8 cellular contexts compared by ENCODE assay signal in the genomic region with DNA sequence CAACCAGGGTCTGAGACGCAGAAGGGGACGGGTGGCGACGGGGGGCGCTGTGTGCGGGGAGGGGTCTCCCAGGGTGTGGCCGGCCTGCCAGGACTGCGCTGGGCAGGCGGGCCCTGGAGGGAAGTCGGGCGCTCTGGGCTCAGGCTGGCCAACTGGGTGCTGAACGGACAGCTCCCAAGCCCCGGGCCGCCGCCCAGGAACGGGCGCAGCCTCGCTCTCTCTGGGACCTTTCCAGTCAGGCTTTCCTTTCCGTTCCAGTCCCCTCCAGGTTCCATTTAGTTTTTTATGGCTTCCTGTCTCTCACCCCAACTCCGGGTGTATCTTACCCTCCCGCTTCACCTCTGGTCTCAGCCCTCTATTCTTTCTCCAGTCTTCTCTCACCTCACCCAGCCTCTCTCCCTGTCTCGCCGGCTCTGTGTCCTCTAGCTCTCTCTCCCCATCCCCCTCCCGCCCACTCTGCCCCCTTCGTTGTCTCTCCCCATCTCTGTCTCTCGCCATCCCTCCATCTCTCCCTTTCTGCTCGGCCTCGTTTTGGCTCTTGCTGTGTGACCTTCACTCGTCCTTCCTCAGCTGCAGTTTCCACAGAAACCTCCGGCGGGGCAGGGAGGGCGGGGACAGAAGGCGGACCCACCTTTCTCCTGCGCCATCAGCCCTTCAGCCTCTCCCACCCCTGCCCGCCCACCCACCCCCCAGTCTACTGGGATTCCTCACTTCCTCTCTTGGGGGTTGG. TPM values are rescaled to one million over a fixed set of nuclear protein-coding genes. Genes with fewer than 3 reads are reported as not detected.
DNase-seq lines count a peak whose midpoint lies in the region; ATAC-seq and TF ChIP-seq lines count a peak whose summit lies in the region.

No MANE protein-coding gene starts in this region.

- no peak overlapping the region for H3K23ac ChIP-seq in mesendoderm (ENCODE audit: low read length)

- no peaks in the 10 kb centered on the region for H3K79me2 ChIP-seq in mesendoderm (ENCODE audit: control insufficient read depth, insufficient read depth, low read length)

- H3K18ac ChIP-seq in mesendoderm (ENCODE audit: low read length): no peak overlapping the region

- no CpG with 5 or more reads among the region's 35 CpGs for WGBS in mesendoderm (ENCODE audit: extremely low coverage, insufficient coverage, low lambda C conversion rate)

- CTCF ChIA-PET in WTC11 (lab: Charles Lee): interaction anchor here (0.5 to 5.3 kb wide), 12 partner anchors 9 to 570 kb away, joined by 3 to 50 read pairs (median 4); partner anchors contain the start of genes B3GNT8, POU2F2, RABAC1 and RPS19

- peaks cover 12% of the 10 kb centered on the region for H3K36me3 Mint-ChIP-seq in WTC11

- no peaks in the 10 kb centered on the region for H3K9me3 Mint-ChIP-seq in WTC11

- H3K4me3 ChIP-seq in BLaER1 treated with 17β-estradiol and CSF1 and Interleukin-3, amounts not matched to agents 10 nM and 100 nM: peak overlapping the region; percentile 27 to 66 (median 54); a peak in 13 of 20 replicates
- H3K4me3 ChIP-seq in HUES48 (ENCODE audit: low read depth, low read length): peak overlapping the region; percentile 51
- H3K4me3 ChIP-seq in dorsolateral prefrontal cortex: peak overlapping the region in 29 of 59 donors; percentile 0 to 56 (median 27)
- H3K4me3 ChIP-seq in mesendoderm (ENCODE audit: low read length): no peak overlapping the region

- no peaks in the 10 kb centered on the region for H3K9me3 ChIP-seq in BLaER1 treated with 17β-estradiol and CSF1 and Interleukin-3, amounts not matched to agents 10 nM and 100 nM (replicated peaks in 1 of 11)
- H3K9me3 ChIP-seq in HUES48 (ENCODE audit: control insufficient read depth, insufficient read depth, low read length): no peaks in the 10 kb centered on the region

- peaks cover 0 to 39% (median 8%) of the 10 kb centered on the region in 11 experiments; a peak in 11 of 22 replicates for H3K27me3 ChIP-seq in BLaER1 treated with 17β-estradiol and CSF1 and Interleukin-3, amounts not matched to agents 10 nM and 100 nM
- H3K27me3 ChIP-seq in HUES48 (ENCODE audit: control insufficient read depth, insufficient read depth, low read length) (peaks cover 71% of the 10 kb centered on the region), dorsolateral prefrontal cortex (peaks cover 0 to 67% (median 9%) of the 10 kb centered on the region in 45 donors), mesendoderm (ENCODE audit: insufficient read depth, low read length, poor library complexity) (peaks cover 22% of the 10 kb centered on the region)

- H2BK5ac ChIP-seq in mesendoderm (ENCODE audit: low read length): no peak overlapping the region

- peak overlapping the region in 8 of 11 experiments; percentile 51 to 91 (median 85); a peak in 15 of 22 replicates for H3K27ac ChIP-seq in BLaER1 treated with 17β-estradiol and CSF1 and Interleukin-3, amounts not matched to agents 10 nM and 100 nM
- H3K27ac ChIP-seq in HUES48 (ENCODE audit: low read depth, low read length) (no peak overlapping the region), dorsolateral prefrontal cortex (peak overlapping the region in 57 of 59 donors; percentile 4 to 96 (median 84)), mesendoderm (ENCODE audit: low read depth, low read length) (no peak overlapping the region)

- H3K36me3 ChIP-seq in BLaER1 treated with 17β-estradiol and CSF1 and Interleukin-3, amounts not matched to agents 10 nM and 100 nM: peaks cover 0 to 12% (median 0%) of the 10 kb centered on the region in 11 experiments; a peak in 5 of 22 replicates
- H3K36me3 ChIP-seq in HUES48 (ENCODE audit: control insufficient read depth, insufficient read depth, low read length) (no peaks in the 10 kb centered on the region), mesendoderm (ENCODE audit: control insufficient read depth, insufficient read depth, low read length) (no peaks in the 10 kb centered on the region)

- TF ChIP-seq CTCF in WTC11 (IDR thresholded peaks at IDR 0.05): no peak
- TF ChIP-seq CTCF in dorsolateral prefrontal cortex (IDR thresholded peaks at IDR 0.05 in 54 of 56, conservative IDR thresholded peaks at IDR 0.05 in 2 of 56; ENCODE audit: low read depth in 1 of 56, partially characterized antibody in 56 of 56): no peak

- no peak overlapping the region for H3K56ac ChIP-seq in mesendoderm (ENCODE audit: low read length)

- peak overlapping the region; percentile 72 for H3K4me3 Mint-ChIP-seq in WTC11

- H4K5ac ChIP-seq in mesendoderm (ENCODE audit: low read length): no peak overlapping the region

- H3K27me3 Mint-ChIP-seq in WTC11 (ENCODE audit: low read depth): peaks cover 72% of the 10 kb centered on the region

- no peak overlapping the region for H4K8ac ChIP-seq in mesendoderm (ENCODE audit: low read depth, low read length)

- peak; percentile 81 for DNase-seq in WTC11 (ENCODE audit: low spot score)
- peak in 3 of 10 donors; percentile 40 to 62 (median 43) for DNase-seq in dorsolateral prefrontal cortex
- DNase-seq in mesendoderm: peak; percentile 76

- H3K4me1 ChIP-seq in BLaER1 treated with 17β-estradiol and CSF1 and Interleukin-3, amounts not matched to agents 10 nM and 100 nM: peaks cover 23 to 76% (median 68%) of the 10 kb centered on the region in 10 experiments
- H3K4me1 ChIP-seq in HUES48 (ENCODE audit: control insufficient read depth, insufficient read depth, low read length): peaks cover 12% of the 10 kb centered on the region
- H3K4me1 ChIP-seq in mesendoderm (ENCODE audit: control insufficient read depth, low read depth, low read length): peaks cover 2% of the 10 kb centered on the region

- no peak overlapping the region for H3K4ac ChIP-seq in mesendoderm (ENCODE audit: low read depth, low read length)

- H2BK15ac ChIP-seq in mesendoderm (replicated peaks; ENCODE audit: low read depth): no peak overlapping the region

- peaks cover 29% of the 10 kb centered on the region for H3K4me1 Mint-ChIP-seq in WTC11

- peak overlapping the region; percentile 80 to 100 (median 96) for H3K4me2 ChIP-seq in BLaER1 treated with 17β-estradiol and CSF1 and Interleukin-3, amounts not matched to agents 10 nM and 100 nM
- no peak overlapping the region for H3K4me2 ChIP-seq in mesendoderm (ENCODE audit: low read length)

- H3K9ac ChIP-seq in BLaER1 treated with 17β-estradiol and CSF1 and Interleukin-3, amounts not matched to agents 10 nM and 100 nM: peak overlapping the region in 7 of 11 experiments; percentile 46 to 85 (median 80); a peak in 13 of 22 replicates
- H3K9ac ChIP-seq in HUES48 (ENCODE audit: low read depth, low read length): no peak overlapping the region
- no peak overlapping the region for H3K9ac ChIP-seq in mesendoderm (ENCODE audit: low read length)

- peaks cover 0 to 68% (median 6%) of the 10 kb centered on the region in 11 experiments; a peak in 11 of 22 replicates for H4K20me1 ChIP-seq in BLaER1 treated with 17β-estradiol and CSF1 and Interleukin-3, amounts not matched to agents 10 nM and 100 nM

- ATAC-seq in WTC11 (peak; percentile 48), HG03571 (IDR thresholded peaks at IDR 0.05; ENCODE audit: unreplicated experiment) (no peak), HG02763 (IDR thresholded peaks at IDR 0.05; ENCODE audit: unreplicated experiment) (no peak), GM18870 (IDR thresholded peaks at IDR 0.05; ENCODE audit: unreplicated experiment) (no peak)

- intact Hi-C loops in dorsolateral prefrontal cortex (cut with DNase I): no loop called here

- no peaks in the 10 kb centered on the region for H3K79me1 ChIP-seq in mesendoderm (ENCODE audit: low read length)

- H2AK5ac ChIP-seq in mesendoderm (ENCODE audit: low read length): no peak overlapping the region

- no peak overlapping the region for H2BK120ac ChIP-seq in mesendoderm (ENCODE audit: low read depth, low read length)

- POLR2A ChIA-PET in WTC11 (lab: Charles Lee): no interaction called here

- no peak overlapping the region for H3K27ac Mint-ChIP-seq in WTC11

TF ChIP-seq in WTC11, 78 proteins besides CTCF, POLR2A, EP300 and RAD21 (continues in another document):
- TF ChIP-seq IRF2 (CRISPR knock-in tag; IDR thresholded peaks at IDR 0.05; ENCODE audit: borderline replicate concordance, low read depth) (no peak), NFATC4 (CRISPR knock-in tag; IDR thresholded peaks at IDR 0.05) (no peak), GRHL2 (CRISPR knock-in tag; IDR thresholded peaks at IDR 0.05; ENCODE audit: insufficient replicate concordance, severe bottlenecking) (no peak), CBFB (CRISPR knock-in tag; IDR thresholded peaks at IDR 0.05; ENCODE audit: low read depth) (no peak), GABPB1 (CRISPR knock-in tag; IDR thresholded peaks at IDR 0.05) (no peak), JUN (CRISPR knock-in tag; IDR thresholded peaks at IDR 0.05) (no peak), ZNF219 (CRISPR knock-in tag; IDR thresholded peaks at IDR 0.05; ENCODE audit: borderline replicate concordance) (no peak; the same call in 1 of the 2 replicates), ZNF317 (CRISPR knock-in tag; IDR thresholded peaks at IDR 0.05; ENCODE audit: borderline replicate concordance, low read depth) (no peak), RELA (CRISPR knock-in tag; IDR thresholded peaks at IDR 0.05; ENCODE audit: borderline replicate concordance) (no peak)
- TF ChIP-seq, protein P1, sequence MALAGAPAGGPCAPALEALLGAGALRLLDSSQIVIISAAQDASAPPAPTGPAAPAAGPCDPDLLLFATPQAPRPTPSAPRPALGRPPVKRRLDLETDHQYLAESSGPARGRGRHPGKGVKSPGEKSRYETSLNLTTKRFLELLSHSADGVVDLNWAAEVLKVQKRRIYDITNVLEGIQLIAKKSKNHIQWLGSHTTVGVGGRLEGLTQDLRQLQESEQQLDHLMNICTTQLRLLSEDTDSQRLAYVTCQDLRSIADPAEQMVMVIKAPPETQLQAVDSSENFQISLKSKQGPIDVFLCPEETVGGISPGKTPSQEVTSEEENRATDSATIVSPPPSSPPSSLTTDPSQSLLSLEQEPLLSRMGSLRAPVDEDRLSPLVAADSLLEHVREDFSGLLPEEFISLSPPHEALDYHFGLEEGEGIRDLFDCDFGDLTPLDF (CRISPR knock-in tag; IDR thresholded peaks at IDR 0.05): no peak

RNA-seq across cellular contexts. Expression of gene ATP1A3, which starts 3.3 kb away (rescaled TPM):
- 28.2 to 34.2 TPM (median 30.9 TPM) in 3 replicates for total RNA-seq in WTC11 (2021)
- total RNA-seq in dorsolateral prefrontal cortex: 100 to 1,000 TPM; 156 to 918 (median 662) TPM
- 5.4 TPM for polyA plus RNA-seq in mesendoderm (2013, experiment 1 of 2)
- polyA plus RNA-seq in mesendoderm (2013, experiment 2 of 2): 5.5 TPM

RNA-seq across cellular contexts. Expression of gene RABAC1, which starts 38.2 kb away (rescaled TPM):
- total RNA-seq in WTC11 (2021): 159 to 184 TPM (median 159 TPM) in 3 replicates
- total RNA-seq in dorsolateral prefrontal cortex: 100 to 1,000 TPM; 113 to 188 (median 144) TPM
- polyA plus RNA-seq in mesendoderm (2013, experiment 1 of 2): 93.5 TPM
- 93.5 TPM for polyA plus RNA-seq in mesendoderm (2013, experiment 2 of 2)

Comparison
In these comparisons a context has a peak if more than half of its experiments do, and no peak if none do; other contexts are left out.
1. H3K27ac ChIP-seq: peak in BLaER1 treated with 17β-estradiol and CSF1 and Interleukin-3, amounts not matched to agents 10 nM and 100 nM (8 of 11) and dorsolateral prefrontal cortex (57 of 59); none in HUES48 (single experiment) and mesendoderm (single experiment).
2. H3K9ac ChIP-seq: peak in BLaER1 treated with 17β-estradiol and CSF1 and Interleukin-3, amounts not matched to agents 10 nM and 100 nM (7 of 11); none in HUES48 (single experiment) and mesendoderm (single experiment).